Comparison of ENCODE assay signal across 27 cellular contexts in the genomic region with DNA sequence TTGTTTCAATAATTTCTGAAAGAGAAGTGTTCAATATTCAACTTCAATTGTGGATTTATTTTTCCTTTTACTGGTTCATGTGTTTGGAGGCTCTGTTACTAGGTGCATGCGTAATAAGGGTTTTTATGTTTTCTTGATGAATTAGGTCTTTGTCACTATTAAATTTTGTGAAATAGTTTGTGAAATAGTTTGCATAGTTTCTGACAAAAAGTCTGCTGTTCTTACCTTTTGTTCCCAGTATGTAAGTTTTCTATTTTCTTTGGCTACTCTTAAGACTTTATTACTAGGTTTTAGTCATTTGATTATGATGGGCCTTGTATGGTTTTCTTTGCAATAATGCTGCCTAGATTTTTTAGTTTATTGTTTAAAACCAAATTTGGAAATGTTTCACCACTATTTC. TPM values are rescaled to one million over a fixed set of nuclear protein-coding genes. Genes with fewer than 3 reads are reported as not detected.
A peak's percentile ranks its signal among the peaks of the same experiment; 100 is the strongest.
DNase-seq lines count a peak whose midpoint lies in the region; ATAC-seq, FAIRE-seq and TF ChIP-seq lines count a peak whose summit lies in the region.
"Had no signal": no experiment of that assay in that cellular context is flagged by ENCODE, and none has a peak within 500 bp of the region (broad histone marks: within the 10 kb centered on the region; RNA-seq: fewer than 3 reads in every experiment).

No MANE protein-coding gene starts in this region.

- intact Hi-C loops in ascending aorta (cut with DNase I) (no loop called here), heart left ventricle (cut with DNase I) (no loop called here)

- no peak for TF ChIP-seq CTCF in cardiac muscle cell (IDR thresholded peaks at IDR 0.05; ENCODE audit: low read depth, low read length)
- TF ChIP-seq CTCF in right atrium auricular region (IDR thresholded peaks at IDR 0.05), result no peak
- TF ChIP-seq CTCF in ascending aorta (IDR thresholded peaks at IDR 0.05), result no peak
- TF ChIP-seq CTCF in foreskin fibroblast (IDR thresholded peaks at IDR 0.05; ENCODE audit: low read depth, low read length), result no peak
- TF ChIP-seq CTCF in heart left ventricle (IDR thresholded peaks at IDR 0.05), result no peak

- H3K27me3 ChIP-seq in cardiac muscle cell (no peaks in the 10 kb centered on the region), right atrium auricular region (no peaks in the 10 kb centered on the region), ascending aorta (no peaks in the 10 kb centered on the region), heart left ventricle (no peaks in the 10 kb centered on the region)
- H3K27me3 ChIP-seq: neural progenitor cell, tibial nerve had no signal

- FAIRE-seq in islet of Langerhans (lab: Jason Lieb, UNC), result peak; percentile 27
- FAIRE-seq: frontal cortex, H54, K562, kidney had no signal

- H3K36me3 ChIP-seq in cardiac muscle cell (peaks cover 12% of the 10 kb centered on the region), right atrium auricular region (peaks cover 15% of the 10 kb centered on the region), ascending aorta (peaks cover 0 to 12% of the 10 kb centered on the region in 2 donors), heart left ventricle (peaks cover 0 to 32% (median 13%) of the 10 kb centered on the region in 9 donors)

- H3K4me1 ChIP-seq in cardiac muscle cell (ENCODE audit: low read depth), result peaks cover 42% of the 10 kb centered on the region
- peaks cover 0 to 45% of the 10 kb centered on the region in 2 donors for H3K4me1 ChIP-seq in right atrium auricular region
- peaks cover 0 to 10% of the 10 kb centered on the region in 2 donors for H3K4me1 ChIP-seq in ascending aorta
- H3K4me1 ChIP-seq in heart left ventricle, result peaks cover 0 to 72% (median 35%) of the 10 kb centered on the region in 12 donors
- H3K4me1 ChIP-seq: neural progenitor cell had no signal

- ATAC-seq in HG03565 (IDR thresholded peaks at IDR 0.05; ENCODE audit: unreplicated experiment), result no peak
- no peak for ATAC-seq in heart left ventricle
- ATAC-seq: activated CD8-positive, alpha-beta T cell treated with anti-CD3 and anti-CD28 coated beads for 36 hours; K562; lower lobe of right lung; psoas muscle had no signal

- H3K27ac ChIP-seq in cardiac muscle cell (peak overlapping the region; percentile 89), right atrium auricular region (peak overlapping the region in 1 of 2 donors; percentile 11), ascending aorta (peak overlapping the region; percentile 8 to 26), heart left ventricle (no peak overlapping the region)
- H3K27ac ChIP-seq: lower lobe of right lung, neural progenitor cell, psoas muscle had no signal

- no peak for TF ChIP-seq POLR2A in heart left ventricle (IDR thresholded peaks at IDR 0.05)

- 90 to 100% (median 96%) methylated on average over 1 of the region's 1 CpG for WGBS in heart left ventricle, 4 donors

- no peak overlapping the region for H3K4me3 ChIP-seq in cardiac muscle cell
- no peak overlapping the region for H3K4me3 ChIP-seq in right atrium auricular region
- H3K4me3 ChIP-seq in ascending aorta, result no peak overlapping the region
- no peak overlapping the region for H3K4me3 ChIP-seq in foreskin fibroblast (ENCODE audit: low read depth in 1 of 2, low read length in 2 of 2)
- no peak overlapping the region for H3K4me3 ChIP-seq in heart left ventricle
- H3K4me3 ChIP-seq: K562, lower lobe of right lung, neural progenitor cell, psoas muscle, tibial nerve had no signal

- H3K9me3 ChIP-seq in cardiac muscle cell (ENCODE audit: low read depth), result no peaks in the 10 kb centered on the region
- no peaks in the 10 kb centered on the region for H3K9me3 ChIP-seq in right atrium auricular region
- no peaks in the 10 kb centered on the region for H3K9me3 ChIP-seq in ascending aorta
- H3K9me3 ChIP-seq in heart left ventricle, result peaks cover 0 to 11% (median 0%) of the 10 kb centered on the region in 12 donors
- H3K9me3 ChIP-seq: lower lobe of right lung, psoas muscle had no signal

- DNase-seq in cardiac muscle cell (ENCODE audit: low read depth in 1 of 2, low spot score in 1 of 2), result no peak
- DNase-seq in right atrium auricular region (ENCODE audit: low spot score), result no peak
- DNase-seq in ascending aorta (ENCODE audit: low spot score in 2 of 2), result no peak
- DNase-seq in foreskin fibroblast, result no peak
- no peak for DNase-seq in activated CD4-positive, alpha-beta T cell treated with anti-CD3 and anti-CD28 coated beads, Interleukin-2, amount 50 U/mL, for 48 hours
- no peak for DNase-seq in heart left ventricle
- DNase-seq: activated CD4-positive, CD25-positive, alpha-beta regulatory T cell; activated CD8-positive, alpha-beta T cell treated with anti-CD3 and anti-CD28 coated beads for 36 hours; activated gamma-delta T cell; activated T-cell treated with anti-CD3 and anti-CD28 coated beads for 4 hours; central memory CD4-positive, alpha-beta T cell; EL; kidney; lower lobe of right lung; NCI-H187 treated with DMSO at 0.1 percent for 48 hours; NCI-H2227 treated with DMSO at 0.1 percent for 48 hours; NCI-H748 treated with DMSO at 0.1 percent for 48 hours; psoas muscle; stimulated activated CD4-positive, alpha-beta T cell treated with anti-CD3 and anti-CD28 coated beads, Interleukin-4, amount 100 ng/mL, for 1 hour; stimulated activated naive CD4-positive, alpha-beta T cell treated with Interleukin-2 at 50 U/mL for 16 hours had no signal

RNA-seq across cellular contexts. Expression of a gene that starts 38.0 kb away (rescaled TPM):
- total RNA-seq in cardiac muscle cell (226 and 556 TPM in 2 replicates), right atrium auricular region (100 to 1,000 TPM; 175 to 245 TPM), ascending aorta (99.4 TPM), heart left ventricle (100 to 1,000 TPM; 131 to 192 (median 160) TPM)
- polyA plus RNA-seq in cardiac muscle cell (91.7 and 168 TPM in 2 replicates), heart left ventricle (10 to 100 TPM; 53.4 to 54.2 TPM)

Comparison
In these comparisons a context has a peak if more than half of its experiments do, and no peak if none do; other contexts are left out.
1. H3K27ac ChIP-seq: peak in cardiac muscle cell (single experiment) and ascending aorta (2 of 2); none in heart left ventricle (0 of 12).